40 cellular contexts compared by ENCODE assay signal in the genomic region with DNA sequence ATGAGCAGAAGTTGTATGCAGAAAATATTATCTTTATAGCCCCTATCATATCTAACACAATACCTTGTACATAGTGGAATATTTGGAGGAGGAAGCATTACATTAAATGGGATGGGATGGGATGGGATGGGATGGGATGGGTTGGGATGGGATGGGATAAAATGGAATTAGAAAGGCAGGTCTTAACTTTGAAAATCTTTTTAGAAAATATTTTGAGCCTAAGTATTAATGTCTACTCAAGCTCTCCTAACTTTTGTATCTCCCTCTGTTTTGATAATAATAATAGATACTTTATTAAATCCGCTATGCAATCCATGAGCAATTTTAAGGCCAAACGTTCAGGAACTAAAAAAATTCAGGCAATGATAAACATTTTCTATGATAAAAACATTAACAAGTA. TPM values are rescaled to one million over a fixed set of nuclear protein-coding genes. Genes with fewer than 3 reads are reported as not detected.
"Had no signal": no experiment of that assay in that cellular context is flagged by ENCODE, and none has a peak within 500 bp of the region (broad histone marks: within the 10 kb centered on the region; RNA-seq: fewer than 3 reads in every experiment).

No MANE protein-coding gene starts in this region.

- DNase-seq: Kasumi-1, MG63, MM.1S, MV-4-11, NCI-H1048, NCI-H1092, NCI-H1092 treated with DMSO at 0.1 percent for 48 hours, NCI-H1105, NCI-H1105 treated with DMSO at 0.1 percent for 48 hours, NCI-H1417, NCI-H1417 treated with DMSO at 0.1 percent for 48 hours, NCI-H1436, NCI-H1436 treated with DMSO at 0.1 percent for 48 hours, NCI-H146, NCI-H1694, NCI-H1694 treated with DMSO at 0.1 percent for 48 hours, NCI-H187, NCI-H187 treated with DMSO at 0.1 percent for 48 hours, NCI-H1930, NCI-H2029, NCI-H2029 treated with DMSO at 0.1 percent for 48 hours, NCI-H2081, NCI-H2081 treated with DMSO at 0.1 percent for 48 hours, NCI-H2107, NCI-H2171, NCI-H2171 treated with DMSO at 0.1 percent for 48 hours, NCI-H2227 treated with DMSO at 0.1 percent for 48 hours, NCI-H226, NCI-H345, NCI-H446, NCI-H446 treated with DMSO at 0.1 percent for 48 hours, NCI-H510A, NCI-H510A treated with DMSO at 0.1 percent for 48 hours, NCI-H524, NCI-H524 treated with DMSO at 0.1 percent for 48 hours, NCI-H526 had no signal

- H3K4me3 ChIP-seq: MG63 had no signal

- H3K36me3 ChIP-seq: MG63 had no signal

- H3K27me3 ChIP-seq: MG63 had no signal

- H3K9me3 ChIP-seq: MG63 had no signal

RNA-seq across cellular contexts. Expression of a gene that starts 35.7 kb away (rescaled TPM):
- total RNA-seq: LHCN-M2, M059J, MCF 10A, NCI-H460 had no signal
